In the genomic region with DNA sequence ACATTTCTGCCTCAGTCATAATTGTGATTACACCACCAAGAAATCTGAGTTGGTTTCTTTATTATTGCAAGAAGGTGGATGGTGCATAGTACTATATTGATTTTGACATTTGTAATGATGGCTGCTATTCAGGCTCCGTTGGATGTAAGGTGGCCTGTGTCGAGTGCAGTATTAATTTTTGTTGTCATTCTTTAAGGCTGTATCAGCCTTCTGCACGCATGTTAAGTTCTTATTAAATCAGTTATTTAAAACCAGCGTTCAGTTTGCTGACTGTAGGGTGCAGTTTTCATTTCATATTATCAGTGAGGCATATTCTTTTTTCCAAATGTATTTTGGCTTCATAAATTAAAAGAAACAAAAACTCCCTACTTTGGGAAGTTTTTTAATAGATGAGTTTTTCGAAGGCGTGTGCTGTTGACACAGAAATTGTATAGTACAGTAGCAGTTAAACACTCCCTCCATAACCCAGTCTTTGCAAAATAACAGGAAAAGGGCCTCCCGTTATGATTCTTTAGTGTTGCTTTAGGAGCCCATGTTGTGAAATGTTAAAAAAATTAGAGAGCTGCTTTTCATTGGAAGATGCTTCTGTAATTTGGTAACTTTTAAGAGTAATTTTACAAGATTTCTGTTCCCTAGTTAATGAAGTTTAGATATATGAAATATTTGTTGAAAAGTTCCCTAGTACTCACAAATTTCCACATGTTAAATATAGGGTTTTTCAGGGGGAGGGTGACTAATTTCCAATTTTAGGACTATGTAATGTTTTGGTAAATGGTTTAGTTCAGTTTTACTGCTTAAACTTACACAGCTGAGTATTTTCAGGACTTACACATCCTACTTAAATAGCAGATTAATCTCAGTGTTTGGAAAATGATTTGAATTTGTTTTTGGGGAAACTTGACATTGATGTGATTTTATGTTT, we compare ENCODE assay signal across 8 cellular contexts. TPM values are rescaled to one million over a fixed set of nuclear protein-coding genes. Genes with fewer than 3 reads are reported as not detected.
A peak's percentile ranks its signal among the peaks of the same experiment; 100 is the strongest.
DNase-seq lines count a peak whose midpoint lies in the region; ATAC-seq and TF ChIP-seq lines count a peak whose summit lies in the region.

No MANE protein-coding gene starts in this region.

- no peaks in the 10 kb centered on the region for H3K36me3 Mint-ChIP-seq in natural killer cell

- H4K20me1 ChIP-seq in BLaER1 = no peaks in the 10 kb centered on the region; the same call in 1 of the 2 replicates

- peaks cover 12 to 15% of the 10 kb centered on the region in 2 donors for H3K4me1 Mint-ChIP-seq in natural killer cell

- no peaks in the 10 kb centered on the region; the same call in 1 of the 2 replicates for H3K36me3 ChIP-seq in BLaER1

- no peaks in the 10 kb centered on the region for H3K9me3 ChIP-seq in BLaER1

- H3K4me3 ChIP-seq in BLaER1 (peak overlapping the region; percentile 93), LNCaP clone FGC (ENCODE audit: low read depth, low read length) (peak overlapping the region; percentile 87)

- peak overlapping the region; percentile 92 for H3K4me2 ChIP-seq in BLaER1

- no peak overlapping the region for H3K27ac Mint-ChIP-seq in natural killer cell

- H3K27ac ChIP-seq in BLaER1 (peak overlapping the region; percentile 88; the same call in 1 of the 2 replicates), cingulate gyrus (ENCODE audit: low read depth, low read length) (peak overlapping the region; percentile 97)

- intact Hi-C loops in natural killer cell (cut with micrococcal nuclease) = no loop called here

- H3K4me3 Mint-ChIP-seq in natural killer cell = peak overlapping the region; percentile 78

- ATAC-seq in natural killer cell = no peak

- H3K9me3 Mint-ChIP-seq in natural killer cell = no peaks in the 10 kb centered on the region

- H3K9ac ChIP-seq in BLaER1 = peak overlapping the region; percentile 87

- no peaks in the 10 kb centered on the region for H3K27me3 ChIP-seq in BLaER1

- TF ChIP-seq CTCF in LNCaP clone FGC (IDR thresholded peaks at IDR 0.05; ENCODE audit: control insufficient read depth, extremely low read depth, insufficient read depth) (no peak), natural killer cell (IDR thresholded peaks at IDR 0.05) (no peak)

- H3K4me1 ChIP-seq in BLaER1 = peaks cover 36% of the 10 kb centered on the region

- no peak for DNase-seq in LNCaP clone FGC (ENCODE audit: low read depth)
- DNase-seq in natural killer cell = no peak
- DNase-seq in HuH-7.5 (ENCODE audit: low spot score) = no peak
- no peak for DNase-seq in OCI-M2 (lab: John Stamatoyannopoulos, UW; ENCODE audit: unreplicated experiment)
- DNase-seq in MV-4-11 (lab: John Stamatoyannopoulos, UW) = no peak
- DNase-seq in stimulated activated CD4-positive, alpha-beta T cell treated with anti-CD3 and anti-CD28 coated beads, Interleukin-4, amount 100 ng/mL, for 4 hours = no peak

- H3K27me3 Mint-ChIP-seq in natural killer cell (ENCODE audit: low read depth in 2 of 2) = peaks cover 32 to 38% of the 10 kb centered on the region in 2 donors

RNA-seq across cellular contexts. Expression of gene CAMSAP2, which starts 1.9 kb away (rescaled TPM):
- under 1 TPM; 0.25 to 0.89 (median 0.50) TPM for total RNA-seq in natural killer cell
